1 cellular context compared by ENCODE assay signal in the genomic region with DNA sequence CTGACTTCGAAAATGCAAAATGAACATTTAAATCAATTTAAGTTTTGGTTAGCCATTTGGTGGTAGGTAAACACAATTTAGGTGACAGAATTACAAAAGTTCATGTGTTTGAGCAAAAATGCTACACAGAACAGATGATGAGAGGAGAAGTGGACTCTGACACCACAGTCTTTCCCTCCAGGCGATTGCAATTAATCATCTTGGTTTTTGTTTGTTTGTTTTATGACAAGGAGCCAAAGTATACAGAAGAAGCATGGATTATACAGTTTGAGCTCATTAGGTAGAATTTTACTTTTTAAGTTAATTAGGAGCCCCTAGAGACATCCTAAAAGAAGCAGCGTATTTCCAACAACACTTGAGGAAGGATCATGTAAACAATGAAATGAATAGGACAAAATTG.
TF ChIP-seq lines count a peak whose summit lies in the region.

No MANE protein-coding gene starts in this region.

TF ChIP-seq in H1, 55 proteins besides CTCF, POLR2A, EP300 and RAD21:
- TF ChIP-seq CHD7 (IDR thresholded peaks at IDR 0.05; ENCODE audit: insufficient replicate concordance, low read length) (no peak), E2F6 (IDR thresholded peaks at IDR 0.05) (no peak), EZH2 (IDR thresholded peaks at IDR 0.05; ENCODE audit: low read depth, low read length, severe bottlenecking) (no peak), TAF1 (IDR thresholded peaks at IDR 0.05; ENCODE audit: low read depth, low read length) (no peak), RFX5 (IDR thresholded peaks at IDR 0.05; ENCODE audit: borderline replicate concordance, low read depth, low read length) (no peak), KDM5A (IDR thresholded peaks at IDR 0.05; ENCODE audit: low read length) (no peak), CBX8 (IDR thresholded peaks at IDR 0.05; ENCODE audit: borderline replicate concordance, low read depth, low read length) (no peak), NANOG (IDR thresholded peaks at IDR 0.05; ENCODE audit: insufficient read depth, low read depth, low read length, poor library complexity, severe bottlenecking) (no peak)
- TF ChIP-seq, protein P1, sequence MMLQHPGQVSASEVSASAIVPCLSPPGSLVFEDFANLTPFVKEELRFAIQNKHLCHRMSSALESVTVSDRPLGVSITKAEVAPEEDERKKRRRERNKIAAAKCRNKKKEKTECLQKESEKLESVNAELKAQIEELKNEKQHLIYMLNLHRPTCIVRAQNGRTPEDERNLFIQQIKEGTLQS (IDR thresholded peaks at IDR 0.05; ENCODE audit: insufficient read depth, low read depth, low read length): no peak
